Comparison of ENCODE assay signal across 1 cellular context in genomic region chr1:86817246-86817826, GRCh38.
A peak's percentile ranks its signal among the peaks of the same experiment; 100 is the strongest.
TF ChIP-seq lines count a peak whose summit lies in the region.

No MANE protein-coding gene starts in this region.

TF ChIP-seq in K562, 482 proteins besides CTCF, POLR2A, EP300 and RAD21:
- TF ChIP-seq ZNF766 (CRISPR knock-in tag; conservative IDR thresholded peaks at IDR 0.05) (peak; percentile 63), LEF1 (IDR thresholded peaks at IDR 0.05) (0 out of 2 replicates have a peak, but pooled peaks have one; percentile 18)
TF ChIP-seq in K562: peak in this region for 2; not testable (repeated sequence) for 480.
